21 cellular contexts compared by ENCODE assay signal in the genomic region with DNA sequence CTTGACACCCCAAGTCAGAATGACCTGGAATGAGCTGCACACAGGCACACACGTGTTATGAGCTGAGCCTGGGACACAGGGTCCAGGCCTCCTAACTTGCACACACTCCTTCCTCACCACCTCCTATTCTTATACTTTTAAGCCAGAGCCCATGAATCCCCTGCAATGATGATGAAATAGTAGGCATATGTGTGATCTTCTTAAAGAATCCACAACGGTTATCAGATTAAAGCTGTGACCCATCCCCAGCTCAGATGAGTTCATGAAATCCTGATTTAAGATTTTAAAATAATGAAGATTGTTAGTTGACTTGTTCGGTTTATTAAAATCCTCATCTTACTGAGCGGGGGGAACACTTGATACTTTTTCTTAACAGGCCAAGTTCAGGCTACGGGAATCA. TPM values are rescaled to one million over a fixed set of nuclear protein-coding genes. Genes with fewer than 3 reads are reported as not detected.
DNase-seq lines count a peak whose midpoint lies in the region; ATAC-seq, FAIRE-seq and TF ChIP-seq lines count a peak whose summit lies in the region.
"Had no signal": no experiment of that assay in that cellular context is flagged by ENCODE, and none has a peak within 500 bp of the region (broad histone marks: within the 10 kb centered on the region; RNA-seq: fewer than 3 reads in every experiment).

No MANE protein-coding gene starts in this region.

- no peak for ATAC-seq in GM18498 (IDR thresholded peaks at IDR 0.05; ENCODE audit: unreplicated experiment)
- ATAC-seq: CD8-positive, alpha-beta T cell; sciatic nerve; stimulated activated memory B cell treated with anti-CD40 and anti-IgM and Interleukin-4, amounts not matched to agents 10 μg/mL and 1 μg/mL and 100 μg/mL, for 72 hours had no signal

- H3K36me3 ChIP-seq in A673 (ENCODE audit: insufficient read depth, low read length, poor library complexity, severe bottlenecking): peaks cover 94% of the 10 kb centered on the region
- peaks cover 55% of the 10 kb centered on the region for H3K36me3 ChIP-seq in ACC112 (ENCODE audit: insufficient read depth, low read length)
- peaks cover 48% of the 10 kb centered on the region for H3K36me3 ChIP-seq in WERI-Rb-1
- H3K36me3 ChIP-seq in endothelial cell of umbilical vein (ENCODE audit: control insufficient read depth in 2 of 2, extremely low read depth in 1 of 2, insufficient read depth in 2 of 2, low read length in 2 of 2): peaks cover 35 to 58% of the 10 kb centered on the region in 2 experiments
- H3K36me3 ChIP-seq: neural progenitor cell had no signal

- in situ Hi-C loops in ACHN (cut with HindIII; ENCODE audit: low pct_ligation_motif_present, low pct_unique_long_range_greater_than_20kb, low sequenced_read_pairs): no loop called here

- no peaks in the 10 kb centered on the region for H3K79me2 ChIP-seq in ACC112 (ENCODE audit: control insufficient read depth, insufficient read depth, low read length, unreplicated experiment)
- no peaks in the 10 kb centered on the region for H3K79me2 ChIP-seq in endothelial cell of umbilical vein (ENCODE audit: control insufficient read depth, insufficient read depth, low read length)

- no peaks in the 10 kb centered on the region for H4K20me1 ChIP-seq in endothelial cell of umbilical vein (replicated peaks; ENCODE audit: control insufficient read depth, extremely low read depth, insufficient read depth, low read length)

- H3K27me3 ChIP-seq in A673 (replicated peaks; ENCODE audit: insufficient read depth, low read depth, low read length, poor library complexity): no peaks in the 10 kb centered on the region
- H3K27me3 ChIP-seq in ACC112 (ENCODE audit: insufficient read depth, low read length): no peaks in the 10 kb centered on the region
- no peaks in the 10 kb centered on the region for H3K27me3 ChIP-seq in WERI-Rb-1 (ENCODE audit: insufficient read depth, low read depth, severe bottlenecking)
- H3K27me3 ChIP-seq in endothelial cell of umbilical vein (ENCODE audit: control insufficient read depth in 2 of 2, insufficient read depth in 2 of 2, low read length in 2 of 2): no peaks in the 10 kb centered on the region
- H3K27me3 ChIP-seq: dorsolateral prefrontal cortex, neural progenitor cell had no signal

- POLR2A ChIA-PET in A673 (lab: Charles Lee; ENCODE audit: low non-redundant PET) (no interaction called here), endothelial cell of umbilical vein (lab: Charles Lee) (no interaction called here)

- H3K4me1 ChIP-seq in A673 (ENCODE audit: insufficient read depth, low read length, poor library complexity, severe bottlenecking) (no peaks in the 10 kb centered on the region), ACC112 (ENCODE audit: control insufficient read depth, insufficient read depth, low read length, unreplicated experiment) (peaks cover 5% of the 10 kb centered on the region), endothelial cell of umbilical vein (ENCODE audit: control insufficient read depth, extremely low read depth, insufficient read depth, low read length) (no peaks in the 10 kb centered on the region)
- H3K4me1 ChIP-seq: HAP-1, neural progenitor cell had no signal

- peak overlapping the region; percentile 46 for H3K27ac ChIP-seq in A673 (ENCODE audit: low read depth, low read length, poor library complexity, severe bottlenecking)
- 0 out of 2 replicates have a peak overlapping the region, but pooled peaks have one; percentile 2 for H3K27ac ChIP-seq in ACC112 (ENCODE audit: low read depth, low read length)
- H3K27ac ChIP-seq in WERI-Rb-1: peak overlapping the region; percentile 65
- no peak overlapping the region for H3K27ac ChIP-seq in endothelial cell of umbilical vein (ENCODE audit: insufficient read depth, low read depth, low read length)
- H3K27ac ChIP-seq: KMS-11, neural progenitor cell had no signal

- FAIRE-seq in endothelial cell of umbilical vein (lab: Jason Lieb, UNC): peak; percentile 24

- no peak overlapping the region for H3K4me3 ChIP-seq in A673 (ENCODE audit: low read depth, low read length, poor library complexity, severe bottlenecking)
- H3K4me3 ChIP-seq in ACC112 (ENCODE audit: low read depth, low read length): no peak overlapping the region
- H3K4me3 ChIP-seq in WERI-Rb-1 (ENCODE audit: low read depth, low read length): no peak overlapping the region
- H3K4me3 ChIP-seq in endothelial cell of umbilical vein (replicated peaks in 1 of 3; ENCODE audit: insufficient read depth in 1 of 3, low read depth in 1 of 3, low read length in 3 of 3): no peak overlapping the region
- H3K4me3 ChIP-seq: dorsolateral prefrontal cortex, HAP-1, neural progenitor cell had no signal

- H3K9me1 ChIP-seq in endothelial cell of umbilical vein (replicated peaks; ENCODE audit: control insufficient read depth, extremely low read depth, insufficient read depth, low read length): no peaks in the 10 kb centered on the region

- BruUV-seq in A673 (replicated peaks; lab: Mats Ljungman, UMichigan): no TSS peak
- BruUV-seq in endothelial cell of umbilical vein (replicated peaks; lab: Mats Ljungman, UMichigan): no TSS peak

- intact Hi-C loops in A673 (cut with micrococcal nuclease; ENCODE audit: unreplicated experiment): no loop called here
- intact Hi-C loops in endothelial cell of umbilical vein (cut with micrococcal nuclease): no loop called here

- no peak overlapping the region for H3K9ac ChIP-seq in endothelial cell of umbilical vein (replicated peaks; ENCODE audit: extremely low read depth, insufficient read depth, low read length)
- H3K9ac ChIP-seq: KMS-11, neural progenitor cell had no signal

- TF ChIP-seq POLR2A in endothelial cell of umbilical vein (IDR thresholded peaks at IDR 0.05; ENCODE audit: low read depth, low read length): no peak

- no peak overlapping the region for H3K4me2 ChIP-seq in endothelial cell of umbilical vein (ENCODE audit: insufficient read depth, low read length)
- H3K4me2 ChIP-seq: KMS-11, neural progenitor cell had no signal

- dilution Hi-C loops in endothelial cell of umbilical vein (cut with MboI; ENCODE audit: extremely low pct_ligation_motif_present, low sequenced_read_pairs): no loop called here

- no peak for TF ChIP-seq CTCF in A673 (conservative IDR thresholded peaks at IDR 0.05; ENCODE audit: low read depth, low read length)
- no peak for TF ChIP-seq CTCF in WERI-Rb-1 (IDR thresholded peaks at IDR 0.05; ENCODE audit: low read depth, low read length)
- TF ChIP-seq CTCF in endothelial cell of umbilical vein (IDR thresholded peaks at IDR 0.05; ENCODE audit: extremely low read depth in 1 of 2, insufficient read depth in 1 of 2, low read depth in 1 of 2, low read length in 2 of 2): no peak

- H3K9me3 ChIP-seq in A673 (ENCODE audit: low read depth, low read length, poor library complexity, severe bottlenecking): no peaks in the 10 kb centered on the region
- no peaks in the 10 kb centered on the region for H3K9me3 ChIP-seq in WERI-Rb-1 (ENCODE audit: severe bottlenecking)
- no peaks in the 10 kb centered on the region for H3K9me3 ChIP-seq in endothelial cell of umbilical vein (replicated peaks; ENCODE audit: control insufficient read depth, insufficient read depth, low read length)
- H3K9me3 ChIP-seq: HAP-1 had no signal

- CTCF ChIA-PET in A673 (lab: Charles Lee): no interaction called here
- CTCF ChIA-PET in endothelial cell of umbilical vein (lab: Charles Lee): interaction anchor here (1.0 kb wide), 1 partner anchor 65 kb away, joined by 3 read pairs; no protein-coding TSS in a partner anchor

- no peak overlapping the region for H2AFZ ChIP-seq in ACC112 (ENCODE audit: low read length, unreplicated experiment)
- no peak overlapping the region for H2AFZ ChIP-seq in endothelial cell of umbilical vein (ENCODE audit: low read depth, low read length)
- H2AFZ ChIP-seq: neural progenitor cell had no signal

- no peak for DNase-seq in A673 (ENCODE audit: low spot score)
- peak; percentile 68 for DNase-seq in WERI-Rb-1
- DNase-seq in endothelial cell of umbilical vein (ENCODE audit: low read depth, low spot score): no peak
- DNase-seq in ACHN: no peak
- no peak for DNase-seq in COLO668 (lab: John Stamatoyannopoulos, UW; ENCODE audit: unreplicated experiment)
- DNase-seq: CD8-positive, alpha-beta T cell; dorsolateral prefrontal cortex; hypothalamus; NCI-H1436; NCI-H2081 treated with DMSO at 0.1 percent for 48 hours; NCI-H345; NCI-H748 treated with DMSO at 0.1 percent for 48 hours; stimulated activated CD4-positive, alpha-beta T cell treated with anti-CD3 and anti-CD28 coated beads, Interleukin-4, amount 100 ng/mL, for 24 hours; T-helper 1 cell had no signal

TF ChIP-seq in endothelial cell of umbilical vein, 7 proteins besides CTCF, POLR2A, EP300 and RAD21:
- TF ChIP-seq POLR2AphosphoS5 (IDR thresholded peaks at IDR 0.05; ENCODE audit: insufficient read depth, low read depth, low read length) (no peak), EZH2 (IDR thresholded peaks at IDR 0.05; ENCODE audit: borderline replicate concordance, low read depth, low read length, severe bottlenecking) (no peak), JUN (IDR thresholded peaks at IDR 0.05; ENCODE audit: borderline replicate concordance, insufficient read depth, insufficient read length, low read depth) (no peak), MYC (IDR thresholded peaks at IDR 0.05; ENCODE audit: low read depth, low read length) (no peak), FOS (IDR thresholded peaks at IDR 0.05; ENCODE audit: borderline replicate concordance, insufficient read depth, low read length) (no peak)
- TF ChIP-seq, protein P1, sequence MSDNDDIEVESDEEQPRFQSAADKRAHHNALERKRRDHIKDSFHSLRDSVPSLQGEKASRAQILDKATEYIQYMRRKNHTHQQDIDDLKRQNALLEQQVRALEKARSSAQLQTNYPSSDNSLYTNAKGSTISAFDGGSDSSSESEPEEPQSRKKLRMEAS (IDR thresholded peaks at IDR 0.05; ENCODE audit: insufficient read depth, insufficient read length): no peak
TF ChIP-seq in endothelial cell of umbilical vein: peak in this region for 0.

RNA-seq across cellular contexts. Expression of a gene that starts 38.6 kb away (rescaled TPM):
- total RNA-seq in A673 (2021) (80.1 and 83.5 TPM in 2 replicates), endothelial cell of umbilical vein (101 and 145 TPM in 2 replicates)
- 73.5 and 83.2 TPM in 2 replicates for polyA plus RNA-seq in endothelial cell of umbilical vein
- polyA plus RNA-seq in endothelial cell of umbilical vein (2011; cell fraction: cytosol; rRNA removed): 75.3 and 79.0 TPM in 2 replicates
- 339 and 341 TPM in 2 replicates for polyA plus RNA-seq in endothelial cell of umbilical vein (2011; cell fraction: nucleus; rRNA removed)
- 160 and 185 TPM in 2 replicates for polyA plus RNA-seq in endothelial cell of umbilical vein (2012)
- polyA minus RNA-seq in endothelial cell of umbilical vein: 97.3 and 115 TPM in 2 replicates
- polyA minus RNA-seq in endothelial cell of umbilical vein (2011; cell fraction: cytosol; rRNA and poly(A)+ RNA removed): 15.4 TPM
- polyA minus RNA-seq in endothelial cell of umbilical vein (2011; cell fraction: nucleus; rRNA and poly(A)+ RNA removed): 144 and 170 TPM in 2 replicates
